In the genomic region with DNA sequence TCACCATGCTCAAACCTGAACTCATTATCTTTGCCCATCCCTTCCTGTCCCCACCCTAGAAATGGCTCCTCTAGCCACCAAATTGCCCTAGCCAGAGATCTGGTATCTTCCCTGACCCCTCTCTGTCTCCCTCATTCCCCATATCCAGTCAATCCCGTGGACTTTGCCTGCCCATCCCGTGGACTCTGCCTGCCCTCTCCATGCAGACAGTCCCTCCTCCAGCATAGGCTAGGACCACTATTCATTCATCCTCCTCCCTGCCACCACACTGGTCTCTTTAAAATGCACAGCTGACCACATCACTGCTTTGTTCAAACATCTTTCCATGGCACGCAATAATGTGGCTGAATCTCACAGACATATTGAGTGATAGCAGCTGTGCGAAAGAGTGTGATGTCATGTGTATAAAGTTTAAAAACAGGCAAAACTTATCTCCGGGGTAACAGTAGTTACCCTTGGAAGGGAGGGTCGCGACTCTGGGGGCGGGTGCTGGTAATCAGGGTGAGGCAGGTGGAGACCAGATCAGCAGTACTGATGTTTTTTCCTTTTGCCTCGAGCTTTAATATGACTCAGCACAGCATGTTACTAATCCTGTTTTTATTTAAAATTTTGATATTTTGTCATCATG, we compare ENCODE assay signal across 9 cellular contexts. TPM values are rescaled to one million over a fixed set of nuclear protein-coding genes. Genes with fewer than 3 reads are reported as not detected.
DNase-seq lines count a peak whose midpoint lies in the region; ATAC-seq and TF ChIP-seq lines count a peak whose summit lies in the region.
"Had no signal": no experiment of that assay in that cellular context is flagged by ENCODE, and none has a peak within 500 bp of the region (broad histone marks: within the 10 kb centered on the region; RNA-seq: fewer than 3 reads in every experiment).

No MANE protein-coding gene starts in this region.

- TF ChIP-seq CTCF in natural killer cell (IDR thresholded peaks at IDR 0.05), result no peak

- no peak overlapping the region for H3K9ac ChIP-seq in adipocyte (ENCODE audit: low read length)

- H3K4me3 Mint-ChIP-seq in IgD-negative memory B cell (peak overlapping the region in 3 of 4 donors; percentile 13 to 57 (median 30)), natural killer cell (no peak overlapping the region)

- peaks cover 2% of the 10 kb centered on the region for H3K36me3 Mint-ChIP-seq in IgD-negative memory B cell
- no peaks in the 10 kb centered on the region for H3K36me3 Mint-ChIP-seq in natural killer cell

- intact Hi-C loops in natural killer cell (cut with micrococcal nuclease), result no loop called here

- H3K4me3 ChIP-seq in adipocyte (ENCODE audit: low read length), result no peak overlapping the region

- H3K4me1 ChIP-seq in adipocyte (ENCODE audit: control insufficient read depth, insufficient read depth, low read length), result peaks cover 13% of the 10 kb centered on the region

- H3K27ac Mint-ChIP-seq in IgD-negative memory B cell, result peak overlapping the region in 2 of 3 donors; percentile 6 to 65
- peak overlapping the region in 1 of 2 donors; percentile 33 for H3K27ac Mint-ChIP-seq in natural killer cell

- no peaks in the 10 kb centered on the region for H3K36me3 ChIP-seq in adipocyte (ENCODE audit: control insufficient read depth, insufficient read depth, low read length, severe bottlenecking)

- H3K4me1 Mint-ChIP-seq in IgD-negative memory B cell (peaks cover 15 to 29% (median 24%) of the 10 kb centered on the region in 3 donors), natural killer cell (peaks cover 17 to 43% of the 10 kb centered on the region in 2 donors)

- DNase-seq in AG20443 (ENCODE audit: low spot score) (peak; percentile 72), adipocyte (ENCODE audit: low read depth) (peak; percentile 87), kidney tubule cell (ENCODE audit: low spot score) (peak; percentile 43), left lobe of liver (ENCODE audit: low spot score) (no peak), natural killer cell (no peak), hypothalamus (lab: John Stamatoyannopoulos, UW) (no peak)
- DNase-seq: stimulated activated CD4-positive, alpha-beta T cell treated with anti-CD3 and anti-CD28 coated beads, Interleukin-15, amount 100 ng/mL, for 24 hours had no signal

- H3K9me3 Mint-ChIP-seq in IgD-negative memory B cell (peaks cover 0 to 2% (median 0%) of the 10 kb centered on the region in 3 donors), natural killer cell (no peaks in the 10 kb centered on the region)

- H3K9me3 ChIP-seq in adipocyte (ENCODE audit: control insufficient read depth, low read length), result no peaks in the 10 kb centered on the region

- H3K27me3 ChIP-seq in adipocyte (replicated peaks; ENCODE audit: control insufficient read depth, insufficient read depth, low read length), result no peaks in the 10 kb centered on the region

- no peak for ATAC-seq in left lobe of liver
- ATAC-seq in natural killer cell, result no peak
- ATAC-seq in HG03175 (IDR thresholded peaks at IDR 0.05; ENCODE audit: unreplicated experiment), result no peak

- peaks cover 1% of the 10 kb centered on the region for H3K27me3 Mint-ChIP-seq in IgD-negative memory B cell
- peaks cover 0 to 8% of the 10 kb centered on the region in 2 donors for H3K27me3 Mint-ChIP-seq in natural killer cell (ENCODE audit: low read depth in 2 of 2)

RNA-seq across cellular contexts. Expression of a gene that starts 4.8 kb away (rescaled TPM):
- polyA plus RNA-seq in IgD-negative memory B cell, result 90.6 TPM
- total RNA-seq in left lobe of liver, result 9.5 TPM
- 100 to 1,000 TPM in 1 of 3 donors, 10 to 100 TPM in 2; 94.7 to 143 (median 95.1) TPM for total RNA-seq in natural killer cell

Comparison
In these comparisons a context has a peak if more than half of its experiments do, and no peak if none do; other contexts are left out.
1. DNase-seq: peak in AG20443 (single experiment), adipocyte (single experiment) and kidney tubule cell (single experiment); none in left lobe of liver (single experiment), natural killer cell (single experiment) and hypothalamus (0 of 51).